Comparison of ENCODE assay signal across 8 cellular contexts in genomic region chr1:204453141-204453772, GRCh38. TPM values are rescaled to one million over a fixed set of nuclear protein-coding genes. Genes with fewer than 3 reads are reported as not detected.
DNase-seq lines count a peak whose midpoint lies in the region; ATAC-seq and TF ChIP-seq lines count a peak whose summit lies in the region.

No MANE protein-coding gene starts in this region.

- peak; percentile 79 for ATAC-seq in HG02678 (IDR thresholded peaks at IDR 0.05; ENCODE audit: unreplicated experiment)

- no peak overlapping the region for H3K27ac ChIP-seq in SJCRH30

- H3K4me1 ChIP-seq in SJCRH30: peaks cover 9% of the 10 kb centered on the region; the same call in 1 of the 2 replicates

- DNase-seq in GM13977 (ENCODE audit: low spot score) (peak; percentile 85), T-helper 22 cell (ENCODE audit: low read depth) (peak; percentile 82), dermis blood vessel endothelial cell (peak; percentile 65), SHP77 (lab: John Stamatoyannopoulos, UW) (no peak), SJCRH30 (no peak), NCI-H1092 treated with DMSO at 0.1 percent for 48 hours (lab: John Stamatoyannopoulos, UW) (no peak)
- peak; percentile 38 to 52 for DNase-seq in stimulated activated CD8-positive, alpha-beta memory T cell treated with anti-CD3 and anti-CD28 coated beads, Interleukin-2, amount 100 ng/mL, for 1 hour (ENCODE audit: low read depth in 2 of 2)

- TF ChIP-seq CTCF in GM13977 (IDR thresholded peaks at IDR 0.05; ENCODE audit: extremely low read depth, insufficient read depth, missing control alignments): no peak

- no peak overlapping the region for H3K4me3 ChIP-seq in SJCRH30

- no peaks in the 10 kb centered on the region; the same call in 1 of the 2 replicates for H3K9me3 ChIP-seq in SJCRH30 (replicated peaks)

- in situ Hi-C loops in GM13977 (cut with MboI; ENCODE audit: low pct_unique_long_range_greater_than_20kb, low sequenced_read_pairs, unreplicated experiment): no loop called here

- no peaks in the 10 kb centered on the region for H3K36me3 ChIP-seq in SJCRH30

- no peaks in the 10 kb centered on the region for H3K27me3 ChIP-seq in SJCRH30

RNA-seq across cellular contexts. Expression of gene PIK3C2B, which starts 41.3 kb away (rescaled TPM):
- total RNA-seq in dermis blood vessel endothelial cell: 29.3 and 37.3 TPM in 2 replicates
- 2.4 and 3.6 TPM in 2 replicates for total RNA-seq in SJCRH30 (2014; rRNA removed; shearing (Covaris generic))

RNA-seq across cellular contexts. Expression of gene PPP1R15B, which starts 41.6 kb away (rescaled TPM):
- total RNA-seq in dermis blood vessel endothelial cell: 28.2 and 37.0 TPM in 2 replicates
- 67.6 and 71.4 TPM in 2 replicates for total RNA-seq in SJCRH30 (2014; rRNA removed; shearing (Covaris generic))

Comparison
In these comparisons a context has a peak if more than half of its experiments do, and no peak if none do; other contexts are left out.
1. DNase-seq: peak in GM13977 (single experiment), T-helper 22 cell (single experiment), dermis blood vessel endothelial cell (single experiment) and stimulated activated CD8-positive, alpha-beta memory T cell treated with anti-CD3 and anti-CD28 coated beads, Interleukin-2, amount 100 ng/mL, for 1 hour (2 of 2); none in SHP77 (0 of 2), SJCRH30 (0 of 2) and NCI-H1092 treated with DMSO at 0.1 percent for 48 hours (single experiment).